8 cellular contexts compared by ENCODE assay signal in the genomic region with DNA sequence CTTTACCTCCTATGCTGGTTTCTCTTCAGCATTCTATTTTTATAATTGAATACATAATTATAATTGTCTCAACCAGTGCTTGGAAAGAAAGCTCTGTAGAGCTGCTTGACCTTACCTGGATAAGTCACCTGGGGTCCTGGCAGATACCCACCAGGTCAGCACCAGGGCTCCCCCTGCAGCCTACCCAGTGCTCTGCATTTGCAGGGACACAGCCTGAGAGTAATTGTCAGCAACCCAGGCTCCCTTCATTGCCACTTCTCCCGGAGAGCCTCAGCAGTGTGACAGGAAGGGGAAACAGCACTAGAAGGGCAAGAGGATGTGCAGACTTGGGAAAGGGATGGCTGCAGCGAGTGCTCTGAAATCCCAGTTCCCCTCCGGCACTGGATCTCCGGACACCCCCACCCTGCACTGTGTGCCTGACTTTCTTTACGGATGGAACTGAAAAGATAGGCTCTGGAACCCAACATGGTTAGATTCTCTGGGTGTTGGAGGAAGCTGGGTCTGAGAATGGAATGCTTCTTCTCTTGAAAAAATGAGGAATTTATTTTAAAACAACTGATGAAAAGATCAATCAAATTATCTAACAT. TPM values are rescaled to one million over a fixed set of nuclear protein-coding genes. Genes with fewer than 3 reads are reported as not detected.
DNase-seq lines count a peak whose midpoint lies in the region; ATAC-seq and TF ChIP-seq lines count a peak whose summit lies in the region.

No MANE protein-coding gene starts in this region.

- intact Hi-C loops in heart left ventricle (cut with DNase I), result no loop called here

- H3K9me3 ChIP-seq in heart left ventricle, result no peaks in the 10 kb centered on the region

- H3K27me3 ChIP-seq in heart left ventricle, result peaks cover 0 to 5% (median 0%) of the 10 kb centered on the region in 9 donors

- peak; percentile 28 for TF ChIP-seq CTCF in AG09309 (IDR thresholded peaks at IDR 0.05; ENCODE audit: control insufficient read depth, insufficient read depth, low read depth, low read length, missing control alignments)
- TF ChIP-seq CTCF in GM12873 (IDR thresholded peaks at IDR 0.05; ENCODE audit: insufficient read depth, low read depth, low read length, missing control alignments), result peak; percentile 79
- TF ChIP-seq CTCF in WI38 (IDR thresholded peaks at IDR 0.05; ENCODE audit: low read depth, low read length), result peak; percentile 19; the same call in 1 of the 2 replicates
- TF ChIP-seq CTCF in heart left ventricle (IDR thresholded peaks at IDR 0.05), result peak in 8 of 12 donors; percentile 8 to 46 (median 33)

- TF ChIP-seq POLR2A in heart left ventricle (IDR thresholded peaks at IDR 0.05), result no peak

- H3K4me3 ChIP-seq in AG09309 (ENCODE audit: control insufficient read depth, low read depth, low read length), result no peak overlapping the region
- no peak overlapping the region for H3K4me3 ChIP-seq in WI38 (ENCODE audit: low read depth, low read length)
- H3K4me3 ChIP-seq in heart left ventricle, result no peak overlapping the region

- no peaks in the 10 kb centered on the region for H3K4me1 ChIP-seq in heart left ventricle

- ATAC-seq in HG03432 (IDR thresholded peaks at IDR 0.05; ENCODE audit: unreplicated experiment), result peak; percentile 71
- ATAC-seq in heart left ventricle, result peak in 2 of 4 donors; percentile 37 to 71
- ATAC-seq in stimulated activated naive CD8-positive, alpha-beta T cell treated with anti-CD3 and anti-CD28 coated beads, Interleukin-15, Interleukin-2, amounts not matched to agents 100 U/mL and 50 U/mL, for 24 hours, result peak; percentile 76
- no peak for ATAC-seq in HG03571 (IDR thresholded peaks at IDR 0.05; ENCODE audit: unreplicated experiment)

- no peak for DNase-seq in AG09309 (ENCODE audit: low read depth)
- DNase-seq in heart left ventricle, result no peak
- peak; percentile 60 for DNase-seq in stimulated activated naive CD8-positive, alpha-beta T cell treated with anti-CD3 and anti-CD28 coated beads, Interleukin-15, Interleukin-2, amounts not matched to agents 100 U/mL and 50 U/mL, for 24 hours
- DNase-seq in AG08396 (ENCODE audit: low spot score), result no peak

- no peaks in the 10 kb centered on the region for H3K36me3 ChIP-seq in heart left ventricle

- 8 to 16% (median 13%) methylated on average over 5 of the region's 5 CpGs for WGBS in heart left ventricle, 4 donors

- H3K27ac ChIP-seq in heart left ventricle, result no peak overlapping the region

RNA-seq across cellular contexts. Expression of a gene that starts 11.4 kb away (rescaled TPM):
- total RNA-seq in heart left ventricle, result not detected
- not detected for polyA plus RNA-seq in heart left ventricle

RNA-seq across cellular contexts. Expression of a gene that starts 22.6 kb away (rescaled TPM):
- 100 to 1,000 TPM in 1 of 9 donors, 10 to 100 TPM in 8; 63.2 to 115 (median 76.3) TPM for total RNA-seq in heart left ventricle
- 100 to 1,000 TPM in 1 of 2 donors, 10 to 100 TPM in 1; 45.6 to 104 TPM for polyA plus RNA-seq in heart left ventricle

RNA-seq across cellular contexts. Expression of a gene that starts 35.8 kb away (rescaled TPM):
- total RNA-seq in heart left ventricle, result 1 to 10 TPM in 2 of 9 donors, under 1 TPM in 1, not detected in 6; 0.64 to 5.6 (median 1.8) TPM
- polyA plus RNA-seq in heart left ventricle, result under 1 TPM; 0.11 to 0.46 TPM

RNA-seq across cellular contexts. Expression of a gene that starts 41.1 kb away (rescaled TPM):
- 100 to 1,000 TPM in 3 of 9 donors, 10 to 100 TPM in 6; 85.3 to 196 (median 96.3) TPM for total RNA-seq in heart left ventricle
- polyA plus RNA-seq in heart left ventricle, result 100 to 1,000 TPM; 136 to 173 TPM

RNA-seq across cellular contexts. Expression of a gene that starts 44.0 kb away (rescaled TPM):
- 10 to 100 TPM in 2 of 9 donors, 1 to 10 TPM in 7; 5.8 to 12.8 (median 8.0) TPM for total RNA-seq in heart left ventricle
- polyA plus RNA-seq in heart left ventricle, result 10 to 100 TPM in 1 of 2 donors, 1 to 10 TPM in 1; 2.2 to 12.1 TPM

Comparison
In these comparisons a context has a peak if more than half of its experiments do, and no peak if none do; other contexts are left out.
1. CTCF ChIP-seq: peak in every context shown above with its lines; median percentile 79 in GM12873; 33 in heart left ventricle; 28 in AG09309; 19 in WI38.